14 cellular contexts compared by ENCODE assay signal in genomic region chr1:75745276-75745675, GRCh38. TPM values are rescaled to one million over a fixed set of nuclear protein-coding genes. Genes with fewer than 3 reads are reported as not detected.
A peak's percentile ranks its signal among the peaks of the same experiment; 100 is the strongest.
DNase-seq lines count a peak whose midpoint lies in the region; ATAC-seq and TF ChIP-seq lines count a peak whose summit lies in the region.
"Had no signal": no experiment of that assay in that cellular context is flagged by ENCODE, and none has a peak within 500 bp of the region (broad histone marks: within the 10 kb centered on the region; RNA-seq: fewer than 3 reads in every experiment).

No MANE protein-coding gene starts in this region.

- H3K4me1 Mint-ChIP-seq in activated CD4-positive, alpha-beta T cell treated with anti-CD3 and anti-CD28 coated beads, Interleukin-2, amount 10 ng/mL, durations not matched to agents 24 days and 14 days = peaks cover 2% of the 10 kb centered on the region
- H3K4me1 Mint-ChIP-seq: brain had no signal

- H3K36me3 Mint-ChIP-seq in activated CD4-positive, alpha-beta T cell treated with anti-CD3 and anti-CD28 coated beads, Interleukin-2, amount 10 ng/mL, durations not matched to agents 24 days and 14 days (ENCODE audit: low read depth) = peaks cover 20% of the 10 kb centered on the region

- intact Hi-C loops in activated CD4-positive, alpha-beta T cell treated with anti-CD3 and anti-CD28 coated beads, Interleukin-2, amount 10 ng/mL, durations not matched to agents 24 days and 14 days (cut with micrococcal nuclease) = no loop called here
- intact Hi-C loops in upper lobe of right lung (cut with DNase I) = no loop called here

- DNase-seq in activated CD4-positive, alpha-beta T cell treated with anti-CD3 and anti-CD28 coated beads, Interleukin-2, amount 10 ng/mL, durations not matched to agents 24 days and 14 days = no peak
- no peak for DNase-seq in activated CD4-positive, alpha-beta T cell treated with anti-CD3 and anti-CD28 coated beads, Interleukin-2, amount 50 U/mL, for 48 hours
- DNase-seq in NAMALWA (ENCODE audit: low spot score) (peak; percentile 49), upper lobe of right lung (no peak), NCI-H2171 treated with DMSO at 0.1 percent for 48 hours (lab: John Stamatoyannopoulos, UW) (no peak)
- no peak for DNase-seq in activated CD4-positive, alpha-beta T cell treated with anti-CD3 and anti-CD28 coated beads, Interleukin-2, amount 50 U/mL, for 1 hour
- no peak for DNase-seq in activated CD8-positive, alpha-beta memory T cell treated with anti-CD3 and anti-CD28 coated beads, Interleukin-2, amount 50 U/mL, for 4 hours
- DNase-seq: activated CD8-positive, alpha-beta memory T cell treated with anti-CD3 and anti-CD28 coated beads for 24 hours; foreskin fibroblast had no signal

- H3K36me3 ChIP-seq in upper lobe of right lung = peaks cover 55% of the 10 kb centered on the region

- no peaks in the 10 kb centered on the region for H3K9me3 ChIP-seq in upper lobe of right lung

- H3K27me3 Mint-ChIP-seq in activated CD4-positive, alpha-beta T cell treated with anti-CD3 and anti-CD28 coated beads, Interleukin-2, amount 10 ng/mL, durations not matched to agents 24 days and 14 days = no peaks in the 10 kb centered on the region
- H3K27me3 Mint-ChIP-seq: brain had no signal

- ATAC-seq in HG02970 (IDR thresholded peaks at IDR 0.05; ENCODE audit: low FRiP score, unreplicated experiment) = peak; percentile 78
- ATAC-seq in upper lobe of right lung = peak; percentile 85

- no peaks in the 10 kb centered on the region for H3K27me3 ChIP-seq in upper lobe of right lung

- H3K4me1 ChIP-seq in upper lobe of right lung = no peaks in the 10 kb centered on the region

- H3K4me3 ChIP-seq in upper lobe of right lung = no peak overlapping the region

- H3K9me3 Mint-ChIP-seq in activated CD4-positive, alpha-beta T cell treated with anti-CD3 and anti-CD28 coated beads, Interleukin-2, amount 10 ng/mL, durations not matched to agents 24 days and 14 days = no peaks in the 10 kb centered on the region
- H3K9me3 Mint-ChIP-seq: brain had no signal

- peak overlapping the region; percentile 62 for H3K27ac Mint-ChIP-seq in activated CD4-positive, alpha-beta T cell treated with anti-CD3 and anti-CD28 coated beads, Interleukin-2, amount 10 ng/mL, durations not matched to agents 24 days and 14 days
- H3K27ac Mint-ChIP-seq: brain had no signal

- H3K27ac ChIP-seq in upper lobe of right lung = no peak overlapping the region
- H3K27ac ChIP-seq: 22Rv1, KMS-11 had no signal

- no peak for TF ChIP-seq CTCF in upper lobe of right lung (IDR thresholded peaks at IDR 0.05)

- H3K4me3 Mint-ChIP-seq in activated CD4-positive, alpha-beta T cell treated with anti-CD3 and anti-CD28 coated beads, Interleukin-2, amount 10 ng/mL, durations not matched to agents 24 days and 14 days = no peak overlapping the region
- H3K4me3 Mint-ChIP-seq: brain had no signal

RNA-seq across cellular contexts. Expression of gene ACADM, which starts 20.8 kb away (rescaled TPM):
- total RNA-seq in activated CD4-positive, alpha-beta T cell treated with anti-CD3 and anti-CD28 coated beads, Interleukin-2, amount 10 ng/mL, durations not matched to agents 24 days and 14 days = 55.3 and 56.7 TPM in 2 replicates
- total RNA-seq in upper lobe of right lung = 42.1 TPM

RNA-seq across cellular contexts. Expression of gene RABGGTB, which starts 40.8 kb away (rescaled TPM):
- 235 and 237 TPM in 2 replicates for total RNA-seq in activated CD4-positive, alpha-beta T cell treated with anti-CD3 and anti-CD28 coated beads, Interleukin-2, amount 10 ng/mL, durations not matched to agents 24 days and 14 days
- total RNA-seq in upper lobe of right lung = 71.6 TPM

RNA-seq across cellular contexts. Expression of gene MSH4, which starts 51.4 kb away (rescaled TPM):
- total RNA-seq in activated CD4-positive, alpha-beta T cell treated with anti-CD3 and anti-CD28 coated beads, Interleukin-2, amount 10 ng/mL, durations not matched to agents 24 days and 14 days = 0.33 and 0.42 TPM in 2 replicates
- 0.96 TPM for total RNA-seq in upper lobe of right lung
- total RNA-seq: RPMI7951 had no signal
